ENCODE assay signal across 23 cellular contexts in the genomic region with DNA sequence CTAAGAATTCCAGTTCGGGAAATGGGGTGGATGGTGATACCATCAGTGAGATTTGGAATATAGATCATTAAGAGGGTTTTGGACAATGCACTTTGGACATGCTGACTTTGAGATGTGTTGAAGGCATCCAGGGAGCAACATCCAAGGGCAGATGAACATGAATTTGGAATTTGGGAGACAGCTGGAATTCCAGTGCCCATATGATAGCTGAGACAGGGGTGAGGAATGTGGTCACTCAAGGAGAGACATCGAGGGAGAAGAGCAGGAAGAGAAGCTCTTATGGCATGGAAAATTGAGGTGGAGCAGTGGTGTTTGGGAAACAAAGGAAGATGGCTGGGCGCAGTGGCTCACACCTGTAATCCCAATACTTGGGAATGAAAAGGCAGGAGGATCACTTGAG.
"Had no signal": no experiment of that assay in that cellular context is flagged by ENCODE, and none has a peak within 500 bp of the region (broad histone marks: within the 10 kb centered on the region; RNA-seq: fewer than 3 reads in every experiment).

No MANE protein-coding gene starts in this region.

- H3K36me3 Mint-ChIP-seq: activated CD4-positive, alpha-beta memory T cell treated with anti-CD3 and anti-CD28 coated beads for 36 hours; activated naive CD4-positive, alpha-beta T cell treated with anti-CD3 and anti-CD28 coated beads, Interleukin-2, amount 50 U/mL, for 24 hours had no signal

- H3K36me3 ChIP-seq: MG63, SJSA1 had no signal

- DNase-seq: activated B cell treated with CpG ODN at 0.5 μM for 24 hours; activated CD4-positive, alpha-beta memory T cell treated with anti-CD3 and anti-CD28 coated beads for 36 hours; activated CD4-positive, alpha-beta T cell treated with anti-CD3 and anti-CD28 coated beads, Interleukin-2, amount 10 ng/mL, durations not matched to agents 7 days and 5 days; activated CD8-positive, alpha-beta memory T cell treated with anti-CD3 and anti-CD28 coated beads for 24 hours; activated naive CD4-positive, alpha-beta T cell; activated T-cell treated with anti-CD3 and anti-CD28 coated beads for 4 hours; activated T-cell treated with anti-CD3 and anti-CD28 coated beads, Interleukin-2, amount 50 U/mL, for 48 hours; central memory CD4-positive, alpha-beta T cell; KG1; MG63; NCI-H1105; NCI-H1436; NCI-H1694 treated with DMSO at 0.1 percent for 48 hours; NCI-H2029 treated with DMSO at 0.1 percent for 48 hours; NCI-H510A treated with DMSO at 0.1 percent for 48 hours; NCI-H69; PC-3; SHP77; T-helper 2 cell; T1000 had no signal

- H3K27ac ChIP-seq: SJSA1 had no signal

- H3K9me3 ChIP-seq: MG63, SJSA1 had no signal

- H3K27ac Mint-ChIP-seq: activated B cell treated with CpG ODN at 0.5 μM for 24 hours; activated CD4-positive, alpha-beta memory T cell treated with anti-CD3 and anti-CD28 coated beads for 36 hours; activated CD4-positive, alpha-beta T cell treated with anti-CD3 and anti-CD28 coated beads, Interleukin-2, amount 10 ng/mL, durations not matched to agents 7 days and 5 days had no signal

- H3K27me3 ChIP-seq: MG63, SJSA1 had no signal

- H3K4me3 Mint-ChIP-seq: activated B cell treated with CpG ODN at 0.5 μM for 24 hours; activated CD4-positive, alpha-beta memory T cell treated with anti-CD3 and anti-CD28 coated beads for 36 hours; activated CD4-positive, alpha-beta T cell treated with anti-CD3 and anti-CD28 coated beads, Interleukin-2, amount 10 ng/mL, durations not matched to agents 7 days and 5 days; activated naive CD4-positive, alpha-beta T cell treated with anti-CD3 and anti-CD28 coated beads, Interleukin-2, amount 50 U/mL, for 24 hours had no signal

- H3K4me1 Mint-ChIP-seq: activated naive CD4-positive, alpha-beta T cell treated with anti-CD3 and anti-CD28 coated beads, Interleukin-2, amount 50 U/mL, for 24 hours had no signal

- H3K4me3 ChIP-seq: MG63, SJSA1 had no signal

- H3K9me3 Mint-ChIP-seq: activated B cell treated with CpG ODN at 0.5 μM for 24 hours; activated CD4-positive, alpha-beta memory T cell treated with anti-CD3 and anti-CD28 coated beads for 36 hours; activated CD4-positive, alpha-beta T cell treated with anti-CD3 and anti-CD28 coated beads, Interleukin-2, amount 10 ng/mL, durations not matched to agents 7 days and 5 days; activated naive CD4-positive, alpha-beta T cell treated with anti-CD3 and anti-CD28 coated beads, Interleukin-2, amount 50 U/mL, for 24 hours; activated T-helper 2 cell treated with anti-CD3 and anti-CD28 coated beads, Interferon-gamma antibody, Interleukin-2, Interleukin-4, amounts not matched to agents 10 μg/mL and 5 μg/mL and 100 μg/mL, durations not matched to agents 14 hours and 24 hours and 36 hours had no signal
